1 cellular context compared by ENCODE assay signal in genomic region chr16:22188267-22188594, GRCh38.
A peak's percentile ranks its signal among the peaks of the same experiment; 100 is the strongest.
TF ChIP-seq lines count a peak whose summit lies in the region.

No MANE protein-coding gene starts in this region.

TF ChIP-seq in HepG2, 621 proteins besides CTCF, POLR2A, EP300 and RAD21 (continues in another document):
- no peak for TF ChIP-seq ATF7-NPFF (CRISPR knock-in tag; IDR thresholded peaks at IDR 0.05; ENCODE audit: low read depth)
- no peak for TF ChIP-seq SPEN (CRISPR knock-in tag; IDR thresholded peaks at IDR 0.05; ENCODE audit: low read depth)
- TF ChIP-seq, protein P1, sequence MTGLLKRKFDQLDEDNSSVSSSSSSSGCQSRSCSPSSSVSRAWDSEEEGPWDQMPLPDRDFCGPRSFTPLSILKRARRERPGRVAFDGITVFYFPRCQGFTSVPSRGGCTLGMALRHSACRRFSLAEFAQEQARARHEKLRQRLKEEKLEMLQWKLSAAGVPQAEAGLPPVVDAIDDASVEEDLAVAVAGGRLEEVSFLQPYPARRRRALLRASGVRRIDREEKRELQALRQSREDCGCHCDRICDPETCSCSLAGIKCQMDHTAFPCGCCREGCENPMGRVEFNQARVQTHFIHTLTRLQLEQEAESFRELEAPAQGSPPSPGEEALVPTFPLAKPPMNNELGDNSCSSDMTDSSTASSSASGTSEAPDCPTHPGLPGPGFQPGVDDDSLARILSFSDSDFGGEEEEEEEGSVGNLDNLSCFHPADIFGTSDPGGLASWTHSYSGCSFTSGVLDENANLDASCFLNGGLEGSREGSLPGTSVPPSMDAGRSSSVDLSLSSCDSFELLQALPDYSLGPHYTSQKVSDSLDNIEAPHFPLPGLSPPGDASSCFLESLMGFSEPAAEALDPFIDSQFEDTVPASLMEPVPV (CRISPR knock-in tag; IDR thresholded peaks at IDR 0.05), result no peak
- no peak for TF ChIP-seq IKZF1 (IDR thresholded peaks at IDR 0.05)
- 0 out of 2 replicates have a peak, but pooled peaks have one; percentile 53 for TF ChIP-seq HOXD1 (CRISPR knock-in tag; IDR thresholded peaks at IDR 0.05)
- TF ChIP-seq ZNF282 (IDR thresholded peaks at IDR 0.05; ENCODE audit: partially characterized antibody), result no peak
- no peak for TF ChIP-seq ZBTB39 (CRISPR knock-in tag; IDR thresholded peaks at IDR 0.05)
- no peak for TF ChIP-seq ZNF20 (CRISPR knock-in tag; IDR thresholded peaks at IDR 0.05)
- TF ChIP-seq YEATS2 (CRISPR knock-in tag; IDR thresholded peaks at IDR 0.05; ENCODE audit: borderline replicate concordance), result no peak
- TF ChIP-seq MYPOP (CRISPR knock-in tag; IDR thresholded peaks at IDR 0.05), result no peak
- TF ChIP-seq, protein P2, sequence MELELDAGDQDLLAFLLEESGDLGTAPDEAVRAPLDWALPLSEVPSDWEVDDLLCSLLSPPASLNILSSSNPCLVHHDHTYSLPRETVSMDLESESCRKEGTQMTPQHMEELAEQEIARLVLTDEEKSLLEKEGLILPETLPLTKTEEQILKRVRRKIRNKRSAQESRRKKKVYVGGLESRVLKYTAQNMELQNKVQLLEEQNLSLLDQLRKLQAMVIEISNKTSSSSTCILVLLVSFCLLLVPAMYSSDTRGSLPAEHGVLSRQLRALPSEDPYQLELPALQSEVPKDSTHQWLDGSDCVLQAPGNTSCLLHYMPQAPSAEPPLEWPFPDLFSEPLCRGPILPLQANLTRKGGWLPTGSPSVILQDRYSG (CRISPR knock-in tag; IDR thresholded peaks at IDR 0.05), result 0 out of 2 replicates have a peak, but pooled peaks have one; percentile 30
- 0 out of 2 replicates have a peak, but pooled peaks have one; percentile 1 for TF ChIP-seq HNF4G (IDR thresholded peaks at IDR 0.05; ENCODE audit: borderline replicate concordance, low read depth, low read length)
- TF ChIP-seq HNF4G (CRISPR knock-in tag; IDR thresholded peaks at IDR 0.05; ENCODE audit: borderline replicate concordance, low read depth), result no peak
- TF ChIP-seq HMGA1 (CRISPR knock-in tag; conservative IDR thresholded peaks at IDR 0.05), result no peak
- no peak for TF ChIP-seq ZBTB1 (CRISPR knock-in tag; IDR thresholded peaks at IDR 0.05; ENCODE audit: borderline replicate concordance)
- TF ChIP-seq, protein P3, sequence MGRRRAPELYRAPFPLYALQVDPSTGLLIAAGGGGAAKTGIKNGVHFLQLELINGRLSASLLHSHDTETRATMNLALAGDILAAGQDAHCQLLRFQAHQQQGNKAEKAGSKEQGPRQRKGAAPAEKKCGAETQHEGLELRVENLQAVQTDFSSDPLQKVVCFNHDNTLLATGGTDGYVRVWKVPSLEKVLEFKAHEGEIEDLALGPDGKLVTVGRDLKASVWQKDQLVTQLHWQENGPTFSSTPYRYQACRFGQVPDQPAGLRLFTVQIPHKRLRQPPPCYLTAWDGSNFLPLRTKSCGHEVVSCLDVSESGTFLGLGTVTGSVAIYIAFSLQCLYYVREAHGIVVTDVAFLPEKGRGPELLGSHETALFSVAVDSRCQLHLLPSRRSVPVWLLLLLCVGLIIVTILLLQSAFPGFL (CRISPR knock-in tag; IDR thresholded peaks at IDR 0.05), result no peak
- TF ChIP-seq THYN1 (CRISPR knock-in tag; IDR thresholded peaks at IDR 0.05; ENCODE audit: borderline replicate concordance, low read depth), result no peak
- no peak for TF ChIP-seq ZNF747 (CRISPR knock-in tag; IDR thresholded peaks at IDR 0.05; ENCODE audit: borderline replicate concordance)
- 0 out of 2 replicates have a peak, but pooled peaks have one; percentile 6 for TF ChIP-seq ZSCAN22 (CRISPR knock-in tag; IDR thresholded peaks at IDR 0.05)
- TF ChIP-seq TMF1 (CRISPR knock-in tag; IDR thresholded peaks at IDR 0.05; ENCODE audit: low read depth), result no peak
- no peak for TF ChIP-seq RBM22 (optimal IDR thresholded peaks at IDR 0.05; ENCODE audit: low read length)
- TF ChIP-seq ZFP62 (CRISPR knock-in tag; IDR thresholded peaks at IDR 0.05), result 0 out of 2 replicates have a peak, but pooled peaks have one; percentile 44
- TF ChIP-seq TBX2 (CRISPR knock-in tag; IDR thresholded peaks at IDR 0.05; ENCODE audit: borderline replicate concordance), result no peak
- TF ChIP-seq ZNF790 (CRISPR knock-in tag; IDR thresholded peaks at IDR 0.05; ENCODE audit: borderline replicate concordance), result no peak
- TF ChIP-seq FOXM1 (CRISPR knock-in tag; IDR thresholded peaks at IDR 0.05), result no peak
- TF ChIP-seq, protein P4, sequence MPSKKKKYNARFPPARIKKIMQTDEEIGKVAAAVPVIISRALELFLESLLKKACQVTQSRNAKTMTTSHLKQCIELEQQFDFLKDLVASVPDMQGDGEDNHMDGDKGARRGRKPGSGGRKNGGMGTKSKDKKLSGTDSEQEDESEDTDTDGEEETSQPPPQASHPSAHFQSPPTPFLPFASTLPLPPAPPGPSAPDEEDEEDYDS (CRISPR knock-in tag; IDR thresholded peaks at IDR 0.05), result no peak
- TF ChIP-seq ZNF513 (CRISPR knock-in tag; conservative IDR thresholded peaks at IDR 0.05), result peak; percentile 24; the same call in 1 of the 2 replicates
- TF ChIP-seq ZNF615 (CRISPR knock-in tag; IDR thresholded peaks at IDR 0.05; ENCODE audit: borderline replicate concordance), result no peak
- TF ChIP-seq POLR2AphosphoS5 (IDR thresholded peaks at IDR 0.05; ENCODE audit: low read depth, low read length), result 0 out of 2 replicates have a peak, but pooled peaks have one; percentile 13
- TF ChIP-seq ATM (IDR thresholded peaks at IDR 0.05; ENCODE audit: borderline replicate concordance), result no peak
- TF ChIP-seq, protein P5, sequence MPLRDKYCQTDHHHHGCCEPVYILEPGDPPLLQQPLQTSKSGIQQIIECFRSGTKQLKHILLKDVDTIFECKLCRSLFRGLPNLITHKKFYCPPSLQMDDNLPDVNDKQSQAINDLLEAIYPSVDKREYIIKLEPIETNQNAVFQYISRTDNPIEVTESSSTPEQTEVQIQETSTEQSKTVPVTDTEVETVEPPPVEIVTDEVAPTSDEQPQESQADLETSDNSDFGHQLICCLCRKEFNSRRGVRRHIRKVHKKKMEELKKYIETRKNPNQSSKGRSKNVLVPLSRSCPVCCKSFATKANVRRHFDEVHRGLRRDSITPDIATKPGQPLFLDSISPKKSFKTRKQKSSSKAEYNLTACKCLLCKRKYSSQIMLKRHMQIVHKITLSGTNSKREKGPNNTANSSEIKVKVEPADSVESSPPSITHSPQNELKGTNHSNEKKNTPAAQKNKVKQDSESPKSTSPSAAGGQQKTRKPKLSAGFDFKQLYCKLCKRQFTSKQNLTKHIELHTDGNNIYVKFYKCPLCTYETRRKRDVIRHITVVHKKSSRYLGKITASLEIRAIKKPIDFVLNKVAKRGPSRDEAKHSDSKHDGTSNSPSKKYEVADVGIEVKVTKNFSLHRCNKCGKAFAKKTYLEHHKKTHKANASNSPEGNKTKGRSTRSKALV (CRISPR knock-in tag; IDR thresholded peaks at IDR 0.05), result no peak
- TF ChIP-seq, protein P6, sequence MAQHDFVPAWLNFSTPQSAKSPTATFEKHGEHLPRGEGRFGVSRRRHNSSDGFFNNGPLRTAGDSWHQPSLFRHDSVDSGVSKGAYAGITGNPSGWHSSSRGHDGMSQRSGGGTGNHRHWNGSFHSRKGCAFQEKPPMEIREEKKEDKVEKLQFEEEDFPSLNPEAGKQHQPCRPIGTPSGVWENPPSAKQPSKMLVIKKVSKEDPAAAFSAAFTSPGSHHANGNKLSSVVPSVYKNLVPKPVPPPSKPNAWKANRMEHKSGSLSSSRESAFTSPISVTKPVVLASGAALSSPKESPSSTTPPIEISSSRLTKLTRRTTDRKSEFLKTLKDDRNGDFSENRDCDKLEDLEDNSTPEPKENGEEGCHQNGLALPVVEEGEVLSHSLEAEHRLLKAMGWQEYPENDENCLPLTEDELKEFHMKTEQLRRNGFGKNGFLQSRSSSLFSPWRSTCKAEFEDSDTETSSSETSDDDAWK (CRISPR knock-in tag; IDR thresholded peaks at IDR 0.05), result no peak
- no peak for TF ChIP-seq XRCC5 (optimal IDR thresholded peaks at IDR 0.05; ENCODE audit: low read length)
- no peak for TF ChIP-seq POLR2G (IDR thresholded peaks at IDR 0.05; ENCODE audit: low read depth, low read length)
- TF ChIP-seq EZH2 (conservative IDR thresholded peaks at IDR 0.05; ENCODE audit: low read depth, low read length), result no peak
- no peak for TF ChIP-seq PRPF4 (IDR thresholded peaks at IDR 0.05; ENCODE audit: low read depth, low read length, poor library complexity, severe bottlenecking)
- TF ChIP-seq, protein P7, sequence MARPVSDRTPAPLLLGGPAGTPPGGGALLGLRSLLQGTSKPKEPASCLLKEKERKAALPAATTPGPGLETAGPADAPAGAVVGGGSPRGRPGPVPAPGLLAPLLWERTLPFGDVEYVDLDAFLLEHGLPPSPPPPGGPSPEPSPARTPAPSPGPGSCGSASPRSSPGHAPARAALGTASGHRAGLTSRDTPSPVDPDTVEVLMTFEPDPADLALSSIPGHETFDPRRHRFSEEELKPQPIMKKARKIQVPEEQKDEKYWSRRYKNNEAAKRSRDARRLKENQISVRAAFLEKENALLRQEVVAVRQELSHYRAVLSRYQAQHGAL (CRISPR knock-in tag; IDR thresholded peaks at IDR 0.05; ENCODE audit: not compliant biosample characterization), result peak; percentile 42
- TF ChIP-seq ZNF552 (CRISPR knock-in tag; IDR thresholded peaks at IDR 0.05; ENCODE audit: borderline replicate concordance), result no peak
- TF ChIP-seq ZC3H4 (CRISPR knock-in tag; IDR thresholded peaks at IDR 0.05; ENCODE audit: borderline replicate concordance), result no peak
- TF ChIP-seq MED1 (CRISPR knock-in tag; IDR thresholded peaks at IDR 0.05), result no peak
- TF ChIP-seq KDM6A (CRISPR knock-in tag; IDR thresholded peaks at IDR 0.05; ENCODE audit: low read depth), result no peak
- no peak for TF ChIP-seq THAP11 (CRISPR knock-in tag; IDR thresholded peaks at IDR 0.05)
- no peak for TF ChIP-seq ZSCAN25 (CRISPR knock-in tag; IDR thresholded peaks at IDR 0.05)
- TF ChIP-seq ZNF670 (CRISPR knock-in tag; IDR thresholded peaks at IDR 0.05; ENCODE audit: borderline replicate concordance), result 0 out of 2 replicates have a peak, but pooled peaks have one; percentile 14
- no peak for TF ChIP-seq REPIN1 (CRISPR knock-in tag; IDR thresholded peaks at IDR 0.05; ENCODE audit: borderline replicate concordance, low read depth)
- 0 out of 2 replicates have a peak, but pooled peaks have one; percentile 76 for TF ChIP-seq TBP (CRISPR knock-in tag; IDR thresholded peaks at IDR 0.05)
- TF ChIP-seq ZFP36L1 (CRISPR knock-in tag; IDR thresholded peaks at IDR 0.05), result no peak
- TF ChIP-seq TAF15 (IDR thresholded peaks at IDR 0.05; ENCODE audit: low read depth, low read length, poor library complexity, severe bottlenecking), result no peak
- TF ChIP-seq ZNF543 (CRISPR knock-in tag; IDR thresholded peaks at IDR 0.05), result no peak
- TF ChIP-seq, protein P8, sequence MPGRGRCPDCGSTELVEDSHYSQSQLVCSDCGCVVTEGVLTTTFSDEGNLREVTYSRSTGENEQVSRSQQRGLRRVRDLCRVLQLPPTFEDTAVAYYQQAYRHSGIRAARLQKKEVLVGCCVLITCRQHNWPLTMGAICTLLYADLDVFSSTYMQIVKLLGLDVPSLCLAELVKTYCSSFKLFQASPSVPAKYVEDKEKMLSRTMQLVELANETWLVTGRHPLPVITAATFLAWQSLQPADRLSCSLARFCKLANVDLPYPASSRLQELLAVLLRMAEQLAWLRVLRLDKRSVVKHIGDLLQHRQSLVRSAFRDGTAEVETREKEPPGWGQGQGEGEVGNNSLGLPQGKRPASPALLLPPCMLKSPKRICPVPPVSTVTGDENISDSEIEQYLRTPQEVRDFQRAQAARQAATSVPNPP (CRISPR knock-in tag; IDR thresholded peaks at IDR 0.05), result no peak
- TF ChIP-seq RARA (CRISPR knock-in tag; IDR thresholded peaks at IDR 0.05), result no peak
- TF ChIP-seq BRCA1 (CRISPR knock-in tag; IDR thresholded peaks at IDR 0.05), result no peak
- TF ChIP-seq ASH2L (IDR thresholded peaks at IDR 0.05; ENCODE audit: insufficient read length, low read depth, low read length), result no peak
- TF ChIP-seq ZNF207 (IDR thresholded peaks at IDR 0.05; ENCODE audit: borderline replicate concordance), result no peak
- TF ChIP-seq ZNF780A (CRISPR knock-in tag; IDR thresholded peaks at IDR 0.05), result no peak
